30 cellular contexts compared by ENCODE assay signal in the genomic region with DNA sequence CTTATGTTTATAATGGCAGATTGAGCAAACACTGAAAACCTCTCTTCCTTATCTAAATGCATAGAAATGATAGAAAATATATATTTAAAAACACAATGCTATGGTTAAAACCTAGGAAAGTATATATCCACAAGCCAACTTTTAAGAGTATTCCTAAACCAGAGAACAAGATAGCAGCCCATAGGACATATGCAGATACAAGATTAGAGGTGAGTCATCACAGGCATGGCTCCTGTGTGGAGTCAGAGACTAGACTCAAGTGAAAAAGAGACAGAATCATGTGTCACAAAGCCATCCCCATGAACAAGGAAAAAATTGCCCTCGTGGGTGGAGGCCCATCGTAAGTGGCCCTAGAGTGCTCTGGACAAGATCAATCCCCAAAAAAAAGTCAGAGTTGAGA.
"Had no signal": no experiment of that assay in that cellular context is flagged by ENCODE, and none has a peak within 500 bp of the region (broad histone marks: within the 10 kb centered on the region; RNA-seq: fewer than 3 reads in every experiment).

No MANE protein-coding gene starts in this region.

- H3K4me3 ChIP-seq: adrenal gland, body of pancreas, breast epithelium had no signal

- ATAC-seq: activated CD8-positive, alpha-beta T cell treated with anti-CD3 and anti-CD28 coated beads for 36 hours; activated naive CD4-positive, alpha-beta T cell treated with anti-CD3 and anti-CD28 coated beads, Interleukin-2, amount 50 U/mL, for 72 hours; activated T-cell treated with anti-CD3 and anti-CD28 coated beads, Interleukin-2, amount 50 U/mL, for 4 hours; activated T-cell treated with anti-CD3 and anti-CD28 coated beads, Interleukin-2, amount 50 U/mL, for 72 hours; activated T-helper 17 cell treated with anti-CD3 and anti-CD28 coated beads, Interleukin-2, amount 50 U/mL, for 72 hours; body of pancreas had no signal

- DNase-seq: activated B cell treated with CpG ODN at 0.5 μM for 24 hours; activated CD4-positive, alpha-beta memory T cell treated with anti-CD3 and anti-CD28 coated beads for 36 hours; activated CD4-positive, alpha-beta T cell treated with anti-CD3 and anti-CD28 coated beads for 4 hours; activated CD4-positive, alpha-beta T cell treated with anti-CD3 and anti-CD28 coated beads, Interleukin-2, amount 10 ng/mL, durations not matched to agents 24 days and 14 days; activated CD4-positive, alpha-beta T cell treated with anti-CD3 and anti-CD28 coated beads, Interleukin-2, amount 50 U/mL, for 1 hour; activated CD4-positive, alpha-beta T cell treated with anti-CD3 and anti-CD28 coated beads, Interleukin-2, amount 50 U/mL, for 4 hours; activated CD4-positive, CD25-positive, alpha-beta regulatory T cell treated with anti-CD3 and anti-CD28 coated beads, Interleukin-2, amount 50 U/mL, for 72 hours; activated CD8-positive, alpha-beta memory T cell treated with anti-CD3 and anti-CD28 coated beads, Interleukin-2, amount 50 U/mL, for 4 hours; activated CD8-positive, alpha-beta T cell treated with anti-CD3 and anti-CD28 coated beads for 36 hours; activated effector memory CD4-positive, alpha-beta T cell treated with anti-CD3 and anti-CD28 coated beads, Interleukin-2, amount 50 U/mL, for 16 hours; activated gamma-delta T cell treated with Interleukin-2 at 50 U/mL for 16 hours; activated naive CD4-positive, alpha-beta T cell; activated naive CD4-positive, alpha-beta T cell treated with anti-CD3 and anti-CD28 coated beads for 36 hours; activated naive CD4-positive, alpha-beta T cell treated with anti-CD3 and anti-CD28 coated beads, Interleukin-2, amount 50 U/mL, for 16 hours; activated naive CD8-positive, alpha-beta T cell treated with anti-CD3 and anti-CD28 coated beads for 36 hours; activated T-cell treated with anti-CD3 and anti-CD28 coated beads for 4 hours; activated T-cell treated with anti-CD3 and anti-CD28 coated beads, Interleukin-2, amount 50 U/mL, for 1 hour; activated T-cell treated with anti-CD3 and anti-CD28 coated beads, Interleukin-2, amount 50 U/mL, for 4 hours; activated T-cell treated with anti-CD3 and anti-CD28 coated beads, Interleukin-2, amount 50 U/mL, for 72 hours; adrenal gland; amniotic stem cell; aorta; body of pancreas; brain microvascular endothelial cell; central memory CD4-positive, alpha-beta T cell; T-helper 2 cell; T-helper 9 cell had no signal
